In genomic region chr1:248810000-248810726, GRCh38 we compare ENCODE assay signal across 24 cellular contexts. TPM values are rescaled to one million over a fixed set of nuclear protein-coding genes. Genes with fewer than 3 reads are reported as not detected.
A peak's percentile ranks its signal among the peaks of the same experiment; 100 is the strongest.
DNase-seq lines count a peak whose midpoint lies in the region; ATAC-seq and TF ChIP-seq lines count a peak whose summit lies in the region.
"Had no signal": no experiment of that assay in that cellular context is flagged by ENCODE, and none has a peak within 500 bp of the region (broad histone marks: within the 10 kb centered on the region; RNA-seq: fewer than 3 reads in every experiment).

No MANE protein-coding gene starts in this region.

- H3K4me3 Mint-ChIP-seq in activated CD4-positive, alpha-beta T cell treated with anti-CD3 and anti-CD28 coated beads for 36 hours: no peak overlapping the region
- no peak overlapping the region for H3K4me3 Mint-ChIP-seq in stimulated activated naive CD8-positive, alpha-beta T cell treated with anti-CD3 and anti-CD28 coated beads, Interleukin-15, amount 100 ng/mL, for 72 hours
- H3K4me3 Mint-ChIP-seq in type B pancreatic cell: no peak overlapping the region

- TF ChIP-seq POLR2A in erythroblast (IDR thresholded peaks at IDR 0.05; ENCODE audit: low read length): peak; percentile 24

- CTCF ChIA-PET in activated CD4-positive, alpha-beta T cell treated with anti-CD3 and anti-CD28 coated beads for 36 hours (lab: Charles Lee): interaction anchor here (0.8 to 1.0 kb wide), 2 partner anchors 11 to 28 kb away, joined by 3 read pairs; partner anchors contain the start of gene ZNF672

- ATAC-seq in activated CD4-positive, alpha-beta T cell treated with anti-CD3 and anti-CD28 coated beads for 36 hours: no peak
- ATAC-seq in stimulated activated naive CD8-positive, alpha-beta T cell treated with anti-CD3 and anti-CD28 coated beads, Interleukin-15, amount 100 ng/mL, for 72 hours: peak; percentile 26
- ATAC-seq in stimulated activated naive CD8-positive, alpha-beta T cell treated with anti-CD3 and anti-CD28 coated beads, Interleukin-15, Interleukin-2, amounts not matched to agents 100 U/mL and 50 U/mL, for 24 hours: no peak
- ATAC-seq: lower lobe of right lung, upper lobe of right lung had no signal

- H3K27ac Mint-ChIP-seq in activated CD4-positive, alpha-beta T cell treated with anti-CD3 and anti-CD28 coated beads for 36 hours: peak overlapping the region; percentile 10
- peak overlapping the region in 1 of 2 donors; percentile 44 for H3K27ac Mint-ChIP-seq in stimulated activated naive CD8-positive, alpha-beta T cell treated with anti-CD3 and anti-CD28 coated beads, Interleukin-15, amount 100 ng/mL, for 72 hours
- H3K27ac Mint-ChIP-seq in type B pancreatic cell: no peak overlapping the region

- no peaks in the 10 kb centered on the region for H3K27me3 Mint-ChIP-seq in activated CD4-positive, alpha-beta T cell treated with anti-CD3 and anti-CD28 coated beads for 36 hours
- no peaks in the 10 kb centered on the region for H3K27me3 Mint-ChIP-seq in stimulated activated naive CD8-positive, alpha-beta T cell treated with anti-CD3 and anti-CD28 coated beads, Interleukin-15, amount 100 ng/mL, for 72 hours
- H3K27me3 Mint-ChIP-seq in type B pancreatic cell: no peaks in the 10 kb centered on the region

- no peaks in the 10 kb centered on the region for H3K4me1 Mint-ChIP-seq in activated CD4-positive, alpha-beta T cell treated with anti-CD3 and anti-CD28 coated beads for 36 hours
- H3K4me1 Mint-ChIP-seq in stimulated activated naive CD8-positive, alpha-beta T cell treated with anti-CD3 and anti-CD28 coated beads, Interleukin-15, amount 100 ng/mL, for 72 hours: peaks cover 3% of the 10 kb centered on the region
- H3K4me1 Mint-ChIP-seq in type B pancreatic cell (ENCODE audit: unreplicated experiment): peaks cover 4% of the 10 kb centered on the region

- DNase-seq in activated CD4-positive, alpha-beta T cell treated with anti-CD3 and anti-CD28 coated beads for 36 hours: no peak
- no peak for DNase-seq in activated CD4-positive, alpha-beta T cell treated with anti-CD3 and anti-CD28 coated beads, Interleukin-2, amount 50 U/mL, for 1 hour
- no peak for DNase-seq in stimulated activated naive CD8-positive, alpha-beta T cell treated with anti-CD3 and anti-CD28 coated beads, Interleukin-15, amount 100 ng/mL, for 72 hours
- no peak for DNase-seq in stimulated activated naive CD8-positive, alpha-beta T cell treated with anti-CD3 and anti-CD28 coated beads, Interleukin-15, Interleukin-2, amounts not matched to agents 100 U/mL and 50 U/mL, for 24 hours
- no peak for DNase-seq in erythroblast (lab: John Stamatoyannopoulos, UW)
- DNase-seq in type B pancreatic cell (ENCODE audit: extremely low spot score, unreplicated experiment): peak; percentile 44
- DNase-seq in hepatic stellate cell (ENCODE audit: low spot score): no peak
- no peak for DNase-seq in stimulated activated naive CD4-positive, alpha-beta T cell treated with Interleukin-2 at 50 U/mL for 16 hours (lab: John Stamatoyannopoulos, UW)
- DNase-seq: 8988T; activated CD4-positive, alpha-beta T cell treated with anti-CD3 and anti-CD28 coated beads for 4 hours; AML-193; hippocampal formation; Kasumi-1; lower lobe of right lung; NCI-H1048; NCI-H1930; SIG-M5; stimulated activated CD4-positive, alpha-beta T cell treated with anti-CD3 and anti-CD28 coated beads, Interleukin-2, amount 100 ng/mL, for 48 hours; upper lobe of right lung had no signal

- TF ChIP-seq CTCF in type B pancreatic cell (conservative IDR thresholded peaks at IDR 0.05): no peak

- POLR2A ChIA-PET in activated CD4-positive, alpha-beta T cell treated with anti-CD3 and anti-CD28 coated beads for 36 hours (lab: Charles Lee): no interaction called here

- H3K36me3 Mint-ChIP-seq in activated CD4-positive, alpha-beta T cell treated with anti-CD3 and anti-CD28 coated beads for 36 hours (ENCODE audit: low read depth): peaks cover 16% of the 10 kb centered on the region
- peaks cover 7% of the 10 kb centered on the region for H3K36me3 Mint-ChIP-seq in type B pancreatic cell

- H3K9me3 Mint-ChIP-seq in activated CD4-positive, alpha-beta T cell treated with anti-CD3 and anti-CD28 coated beads for 36 hours (ENCODE audit: low read depth): no peaks in the 10 kb centered on the region
- H3K9me3 Mint-ChIP-seq in stimulated activated naive CD8-positive, alpha-beta T cell treated with anti-CD3 and anti-CD28 coated beads, Interleukin-15, amount 100 ng/mL, for 72 hours: no peaks in the 10 kb centered on the region
- H3K9me3 Mint-ChIP-seq in type B pancreatic cell: no peaks in the 10 kb centered on the region

- intact Hi-C loops in activated CD4-positive, alpha-beta T cell treated with anti-CD3 and anti-CD28 coated beads for 36 hours (cut with DNase I, micrococcal nuclease): loop anchor here in 1 of 2 experiments (5.0 kb wide), 3 partner anchors 118 to 873 kb away; partner anchors contain the start of gene OR2T1

RNA-seq across cellular contexts. Expression of gene SH3BP5L, which starts 15.6 kb away (rescaled TPM):
- 10 to 100 TPM; 20.1 to 21.3 TPM for total RNA-seq in activated CD4-positive, alpha-beta T cell treated with anti-CD3 and anti-CD28 coated beads for 36 hours
- total RNA-seq in type B pancreatic cell (ENCODE audit: low replicate concordance): 33.4 and 33.7 TPM in 2 replicates

RNA-seq across cellular contexts. Expression of gene ZNF672, which starts 27.9 kb away (rescaled TPM):
- total RNA-seq in activated CD4-positive, alpha-beta T cell treated with anti-CD3 and anti-CD28 coated beads for 36 hours: 10 to 100 TPM; 39.5 to 49.4 TPM
- total RNA-seq in type B pancreatic cell (ENCODE audit: low replicate concordance): 33.0 and 35.0 TPM in 2 replicates

RNA-seq across cellular contexts. Expression of gene ZNF692, which starts 48.7 kb away (rescaled TPM):
- total RNA-seq in activated CD4-positive, alpha-beta T cell treated with anti-CD3 and anti-CD28 coated beads for 36 hours: 10 to 100 TPM; 75.9 to 92.3 TPM
- 55.0 and 73.0 TPM in 2 replicates for total RNA-seq in type B pancreatic cell (ENCODE audit: low replicate concordance)

RNA-seq across cellular contexts. Expression of gene LYPD8, which starts 54.6 kb away (rescaled TPM):
- total RNA-seq in activated CD4-positive, alpha-beta T cell treated with anti-CD3 and anti-CD28 coated beads for 36 hours: not detected
- not detected in 2 replicates for total RNA-seq in type B pancreatic cell (ENCODE audit: low replicate concordance)
- total RNA-seq: astrocyte, cerebellum, esophagus mucosa, frontal cortex, lower lobe of right lung, smooth muscle cell, upper lobe of right lung had no signal
